17 cellular contexts compared by ENCODE assay signal in genomic region chr10:28674782-28675181, GRCh38. TPM values are rescaled to one million over a fixed set of nuclear protein-coding genes. Genes with fewer than 3 reads are reported as not detected.
DNase-seq lines count a peak whose midpoint lies in the region; ATAC-seq, FAIRE-seq and TF ChIP-seq lines count a peak whose summit lies in the region.
"Had no signal": no experiment of that assay in that cellular context is flagged by ENCODE, and none has a peak within 500 bp of the region (broad histone marks: within the 10 kb centered on the region; RNA-seq: fewer than 3 reads in every experiment).

No MANE protein-coding gene starts in this region.

- peak overlapping the region; percentile 11 for H3K4me3 Mint-ChIP-seq in neural crest cell
- H3K4me3 Mint-ChIP-seq: GM23338, H9 had no signal

- in situ Hi-C loops in K562 (cut with MboI) = loop anchor here (10.0 to 25.0 kb wide), 2 partner anchors 200 to 463 kb away; no protein-coding TSS in a partner anchor

- no peak overlapping the region for H3K4me2 ChIP-seq in K562 (ENCODE audit: insufficient read depth, low read length)
- H3K4me2 ChIP-seq: A549, GM23338 had no signal

- FAIRE-seq in K562 (lab: Jason Lieb, UNC) = no peak
- FAIRE-seq: A549, GM12878, GM18507, HepG2 had no signal

- peaks cover 25% of the 10 kb centered on the region for H3K79me2 ChIP-seq in K562 (ENCODE audit: control insufficient read depth, insufficient read depth, low read length)

- CTCF ChIA-PET in K562 (lab: Yijun Ruan, JAX; ENCODE audit: low intra/inter-chr PET ratio) = no interaction called here

- H3K27ac Mint-ChIP-seq in neural crest cell (ENCODE audit: unreplicated experiment) = no peak overlapping the region
- H3K27ac Mint-ChIP-seq: GM23338, H9 had no signal

- no TSS peak for BruUV-seq in K562 (replicated peaks; lab: Mats Ljungman, UMichigan)

- H3K9me3 ChIP-seq in cardiac muscle cell (ENCODE audit: low read depth) (no peaks in the 10 kb centered on the region), K562 (replicated peaks; ENCODE audit: control insufficient read depth, insufficient read depth, low read depth, low read length) (no peaks in the 10 kb centered on the region)
- H3K9me3 ChIP-seq: A549, BE2C had no signal

- H3K27me3 ChIP-seq in cardiac muscle cell = no peaks in the 10 kb centered on the region
- no peaks in the 10 kb centered on the region for H3K27me3 ChIP-seq in K562 (ENCODE audit: control insufficient read depth in 2 of 2, insufficient read depth in 2 of 2, low read length in 2 of 2)
- H3K27me3 ChIP-seq: BE2C had no signal

- peaks cover 85% of the 10 kb centered on the region for H3K27me3 Mint-ChIP-seq in neural crest cell (ENCODE audit: low read depth)

- no peak for TF ChIP-seq POLR2A in K562 (conservative IDR thresholded peaks at IDR 0.05)

- H3K9me1 ChIP-seq in K562 (ENCODE audit: control insufficient read depth, insufficient read depth, low read length) = no peaks in the 10 kb centered on the region

- no peak for TF ChIP-seq EP300 in K562 (IDR thresholded peaks at IDR 0.05; ENCODE audit: low read length)

- H3K36me3 ChIP-seq in cardiac muscle cell = peaks cover 20% of the 10 kb centered on the region
- H3K36me3 ChIP-seq in K562 (ENCODE audit: control insufficient read depth, insufficient read depth, low read length) = no peaks in the 10 kb centered on the region
- H3K36me3 ChIP-seq: BE2C had no signal

- 2% methylated on average over 3 of the region's 3 CpGs for WGBS in K562 (ENCODE audit: insufficient coverage, low coverage, missing lambda C conversion rate)

- POLR2A ChIA-PET in K562 (lab: Yijun Ruan, JAX) = no interaction called here

- H3K27ac ChIP-seq in cardiac muscle cell (peak overlapping the region; percentile 37), K562 (ENCODE audit: extremely low read depth, low read depth, low read length) (no peak overlapping the region)
- H3K27ac ChIP-seq: A549, C4-2B had no signal

- ATAC-seq in Right ventricle myocardium superior (ENCODE audit: poor library complexity) (no peak), K562 (no peak), GM21360 (IDR thresholded peaks at IDR 0.05; ENCODE audit: unreplicated experiment) (no peak)
- ATAC-seq: A549, GM12878, GM23338, HepG2 had no signal

- no peak overlapping the region for H3K9ac ChIP-seq in K562 (ENCODE audit: insufficient read depth in 1 of 2, low read depth in 2 of 2, low read length in 2 of 2)

- H3K4me1 Mint-ChIP-seq in neural crest cell = peaks cover 23% of the 10 kb centered on the region

- no peak for DNase-seq in cardiac muscle cell (ENCODE audit: low read depth in 1 of 2, low spot score in 1 of 2)
- DNase-seq in Right ventricle myocardium superior = no peak
- DNase-seq in K562 (ENCODE audit: extremely low read depth in 1 of 4, low spot score in 3 of 4) = peak in 2 of 4 experiments; percentile 26 to 43
- no peak for DNase-seq in neural crest cell (ENCODE audit: low read depth, low spot score)
- DNase-seq in HUDEP-2 (lab: John Stamatoyannopoulos, UW; ENCODE audit: unreplicated experiment in 76 of 76) = no peak
- DNase-seq in A172 (ENCODE audit: low spot score) = no peak
- DNase-seq: BE2C; CD4-positive, alpha-beta memory T cell; DMS79; H9 had no signal

- H4K20me1 ChIP-seq in K562 (replicated peaks; ENCODE audit: control insufficient read depth, insufficient read depth, low read length) = peaks cover 17% of the 10 kb centered on the region

- H3K36me3 Mint-ChIP-seq in neural crest cell (ENCODE audit: low read depth) = no peaks in the 10 kb centered on the region
- H3K36me3 Mint-ChIP-seq: CD4-positive, alpha-beta memory T cell had no signal

- H3K4me3 ChIP-seq in cardiac muscle cell (no peak overlapping the region), K562 (no peak overlapping the region)
- H3K4me3 ChIP-seq: A549, GM12878, GM23338 had no signal

- peaks cover 16% of the 10 kb centered on the region for H3K4me1 ChIP-seq in cardiac muscle cell (ENCODE audit: low read depth)
- peaks cover 14 to 19% of the 10 kb centered on the region in 2 experiments; a peak in 4 of 5 replicates for H3K4me1 ChIP-seq in K562 (replicated peaks in 1 of 2; ENCODE audit: control insufficient read depth in 2 of 2, insufficient read depth in 2 of 2, low read length in 2 of 2)
- H3K4me1 ChIP-seq: BE2C had no signal

- no peak overlapping the region for H2AFZ ChIP-seq in K562 (ENCODE audit: low read depth, low read length)
- H2AFZ ChIP-seq: GM23338 had no signal

- no peak for TF ChIP-seq RAD21 in K562 (CRISPR knock-in tag; conservative IDR thresholded peaks at IDR 0.05 in 1 of 2, IDR thresholded peaks at IDR 0.05 in 1 of 2)

- intact Hi-C loops in Right ventricle myocardium superior (cut with DNase I) (no loop called here), K562 (cut with micrococcal nuclease) (loop anchor here (5.0 kb wide), 1 partner anchor 133 kb away; no protein-coding TSS in a partner anchor)

- no peaks in the 10 kb centered on the region for H3K9me3 Mint-ChIP-seq in neural crest cell
- H3K9me3 Mint-ChIP-seq: CD4-positive, alpha-beta memory T cell; GM23338 had no signal

- TF ChIP-seq CTCF in cardiac muscle cell (IDR thresholded peaks at IDR 0.05; ENCODE audit: low read depth, low read length) = no peak
- TF ChIP-seq CTCF in K562 (IDR thresholded peaks at IDR 0.05 in 2 of 3, conservative IDR thresholded peaks at IDR 0.05 in 1 of 3; ENCODE audit: insufficient read depth in 2 of 3, low read depth in 1 of 3, low read length in 3 of 3) = no peak
- no peak for TF ChIP-seq CTCF in neural crest cell (conservative IDR thresholded peaks at IDR 0.05)

TF ChIP-seq in K562, 482 proteins besides CTCF, POLR2A, EP300 and RAD21 (continues in another document):
- no peak for TF ChIP-seq RBM39 (optimal IDR thresholded peaks at IDR 0.05; ENCODE audit: low read depth, low read length)
- TF ChIP-seq PHF21A (IDR thresholded peaks at IDR 0.05; ENCODE audit: borderline replicate concordance, low read depth) = no peak
- no peak for TF ChIP-seq ELF1 (tag; IDR thresholded peaks at IDR 0.05)
- no peak for TF ChIP-seq CEBPB (tag; IDR thresholded peaks at IDR 0.05)
- TF ChIP-seq PHF8 (IDR thresholded peaks at IDR 0.05; ENCODE audit: borderline replicate concordance, low read length) = no peak
- peak; percentile 23; the same call in 1 of the 2 replicates for TF ChIP-seq USF1 (CRISPR knock-in tag; IDR thresholded peaks at IDR 0.05)
- no peak for TF ChIP-seq ZNF408 (CRISPR knock-in tag; IDR thresholded peaks at IDR 0.05; ENCODE audit: low read depth)
- no peak for TF ChIP-seq TAF7 (tag; IDR thresholded peaks at IDR 0.05)
- TF ChIP-seq, protein P1, sequence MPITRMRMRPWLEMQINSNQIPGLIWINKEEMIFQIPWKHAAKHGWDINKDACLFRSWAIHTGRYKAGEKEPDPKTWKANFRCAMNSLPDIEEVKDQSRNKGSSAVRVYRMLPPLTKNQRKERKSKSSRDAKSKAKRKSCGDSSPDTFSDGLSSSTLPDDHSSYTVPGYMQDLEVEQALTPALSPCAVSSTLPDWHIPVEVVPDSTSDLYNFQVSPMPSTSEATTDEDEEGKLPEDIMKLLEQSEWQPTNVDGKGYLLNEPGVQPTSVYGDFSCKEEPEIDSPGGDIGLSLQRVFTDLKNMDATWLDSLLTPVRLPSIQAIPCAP (CRISPR knock-in tag; IDR thresholded peaks at IDR 0.05; ENCODE audit: borderline replicate concordance) = no peak
- no peak for TF ChIP-seq NCOA2 (IDR thresholded peaks at IDR 0.05; ENCODE audit: partially characterized antibody in 2 of 2)
- TF ChIP-seq ZNF764 (CRISPR knock-in tag; IDR thresholded peaks at IDR 0.05; ENCODE audit: low read depth) = no peak
- TF ChIP-seq ZNF239 (CRISPR knock-in tag; IDR thresholded peaks at IDR 0.05) = no peak
- TF ChIP-seq SMC3 (conservative IDR thresholded peaks at IDR 0.05; ENCODE audit: insufficient read depth, low read depth, low read length) = no peak
- no peak for TF ChIP-seq CBX2 (IDR thresholded peaks at IDR 0.05; ENCODE audit: insufficient read depth, low read length, poor library complexity, severe bottlenecking)

RNA-seq across cellular contexts. Expression of gene BAMBI, which starts 2.5 kb away (rescaled TPM):
- total RNA-seq in cardiac muscle cell (651 and 1,010 TPM in 2 replicates), Right ventricle myocardium superior (13.2 TPM), K562 (2014; rRNA removed) (21.8 TPM in 2 replicates), K562 (2014; rRNA removed; fragmentation: Illumina TruSeq; extraction: Trizol) (13.5 and 14.8 TPM in 2 replicates), K562 (2015; rRNA removed; fragmentation: Illumina TruSeq; extraction: Trizol) (18.9 and 19.2 TPM in 2 replicates), K562 (2021) (18.7 and 20.1 TPM in 2 replicates), neural crest cell (4.8 and 5.5 TPM in 2 replicates)
- polyA plus RNA-seq in cardiac muscle cell (715 and 1,076 TPM in 2 replicates), K562 (2011; rRNA removed) (7.2 and 7.7 TPM in 2 replicates), K562 (2014; fragmentation: Illumina TruSeq; extraction: Trizol) (10.9 and 11.6 TPM in 2 replicates), K562 (2014; fragmentation: Nextera tagmentation; extraction: Ambion mirVana) (1 to 10 TPM; 2.0 to 2.9 TPM), K562 (2014; rRNA removed) (13.2 and 13.6 TPM in 2 replicates)
- 24.8 and 28.2 TPM in 2 replicates for total RNA-seq in K562 (2011; cell fraction: chromatin; rRNA removed; ENCODE audit: low replicate concordance)
- total RNA-seq in K562 (2011; cell fraction: nucleolus; rRNA removed) = 17.6 and 25.8 TPM in 2 replicates
- total RNA-seq in K562 (2011; cell fraction: nucleoplasm; rRNA removed) = 17.6 and 19.4 TPM in 2 replicates
- polyA plus RNA-seq in K562 (2011; cell fraction: cytosol; rRNA removed) = 6.9 and 11.4 TPM in 2 replicates
- 21.3 and 26.7 TPM in 2 replicates for polyA plus RNA-seq in K562 (2011; cell fraction: nucleus; rRNA removed)
- 13.5 and 15.2 TPM in 2 replicates for polyA plus RNA-seq in K562 (2012)
- 6.0 and 6.4 TPM in 2 replicates for polyA minus RNA-seq in K562 (2011; rRNA and poly(A)+ RNA removed)
- 4.6 and 6.2 TPM in 2 replicates for polyA minus RNA-seq in K562 (2011; cell fraction: cytosol; rRNA and poly(A)+ RNA removed)
- polyA minus RNA-seq in K562 (2011; cell fraction: nucleus; rRNA and poly(A)+ RNA removed) = 9.3 and 13.3 TPM in 2 replicates
- 36.2 and 43.8 TPM in 2 replicates for total RNA-seq in A172 (2014; rRNA removed; shearing (Covaris generic))

Comparison
In these comparisons a context has a peak if more than half of its experiments do, and no peak if none do; other contexts are left out.
1. RNA of gene BAMBI, which starts 2.5 kb away (total RNA-seq): 651 to 1,010 TPM in cardiac muscle cell; 36.2 to 43.8 TPM in A172, 13.5 to 28.2 TPM in K562, 13.2 TPM in Right ventricle myocardium superior (single experiment) and 4.8 to 5.5 TPM in neural crest cell; every median in the first group is over 10 times any median in the second.